8 cellular contexts compared by ENCODE assay signal in genomic region chr4:118280501-118281218, GRCh38.
A peak's percentile ranks its signal among the peaks of the same experiment; 100 is the strongest.
DNase-seq lines count a peak whose midpoint lies in the region; ATAC-seq and TF ChIP-seq lines count a peak whose summit lies in the region.

No MANE protein-coding gene starts in this region.

- ATAC-seq in GM21737 (IDR thresholded peaks at IDR 0.05; ENCODE audit: unreplicated experiment) = peak; percentile 30
- no peak for ATAC-seq in stimulated activated naive CD8-positive, alpha-beta T cell treated with anti-CD3 and anti-CD28 coated beads, Interleukin-15, amount 100 ng/mL, for 72 hours

- H3K4me3 ChIP-seq in cardiac fibroblast (replicated peaks in 1 of 2; ENCODE audit: low read depth in 2 of 2, low read length in 2 of 2) = peak overlapping the region in 1 of 2 donors; percentile 79

- TF ChIP-seq CTCF in cardiac fibroblast (IDR thresholded peaks at IDR 0.05; ENCODE audit: low read depth, low read length) = peak; percentile 63

- DNase-seq in activated CD4-positive, alpha-beta T cell treated with anti-CD3 and anti-CD28 coated beads for 4 hours = peak; percentile 30 to 45
- DNase-seq in activated CD4-positive, alpha-beta T cell treated with anti-CD3 and anti-CD28 coated beads for 1 hour = no peak
- peak; percentile 67 for DNase-seq in LoVo (ENCODE audit: low spot score)
- peak; percentile 69 for DNase-seq in SK-N-DZ (ENCODE audit: low spot score)
- DNase-seq in cardiac fibroblast (ENCODE audit: low read depth in 2 of 2) = peak; percentile 72 to 87
- DNase-seq in kidney glomerular epithelial cell (lab: John Stamatoyannopoulos, UW) = peak; percentile 64
- peak in 1 of 2 donors; percentile 28 for DNase-seq in stimulated activated naive CD8-positive, alpha-beta T cell treated with anti-CD3 and anti-CD28 coated beads, Interleukin-15, amount 100 ng/mL, for 72 hours

- H3K27ac Mint-ChIP-seq in stimulated activated naive CD8-positive, alpha-beta T cell treated with anti-CD3 and anti-CD28 coated beads, Interleukin-15, amount 100 ng/mL, for 72 hours = no peak overlapping the region

- peak overlapping the region; percentile 58 to 91 for H3K4me3 Mint-ChIP-seq in stimulated activated naive CD8-positive, alpha-beta T cell treated with anti-CD3 and anti-CD28 coated beads, Interleukin-15, amount 100 ng/mL, for 72 hours

- peaks cover 24% of the 10 kb centered on the region for H3K4me1 Mint-ChIP-seq in stimulated activated naive CD8-positive, alpha-beta T cell treated with anti-CD3 and anti-CD28 coated beads, Interleukin-15, amount 100 ng/mL, for 72 hours

- no peaks in the 10 kb centered on the region for H3K27me3 Mint-ChIP-seq in stimulated activated naive CD8-positive, alpha-beta T cell treated with anti-CD3 and anti-CD28 coated beads, Interleukin-15, amount 100 ng/mL, for 72 hours

- H3K9me3 Mint-ChIP-seq in stimulated activated naive CD8-positive, alpha-beta T cell treated with anti-CD3 and anti-CD28 coated beads, Interleukin-15, amount 100 ng/mL, for 72 hours = no peaks in the 10 kb centered on the region
